ENCODE assay signal across 27 cellular contexts in genomic region chr2:75952173-75952572, GRCh38.
DNase-seq lines count a peak whose midpoint lies in the region; ATAC-seq, FAIRE-seq and TF ChIP-seq lines count a peak whose summit lies in the region.
"Had no signal": no experiment of that assay in that cellular context is flagged by ENCODE, and none has a peak within 500 bp of the region (broad histone marks: within the 10 kb centered on the region; RNA-seq: fewer than 3 reads in every experiment).

No MANE protein-coding gene starts in this region.

- H2BK15ac ChIP-seq in neuronal stem cell (ENCODE audit: low read length): no peak overlapping the region

- H3K4me2 ChIP-seq in GM23338: no peak overlapping the region
- no peak overlapping the region for H3K4me2 ChIP-seq in neuronal stem cell (ENCODE audit: insufficient read depth, low read length, poor library complexity, severe bottlenecking)
- H3K4me2 ChIP-seq: BLaER1 had no signal

- peaks cover 3% of the 10 kb centered on the region; the same call in 1 of the 2 replicates for H3K9me2 ChIP-seq in GM23338 (ENCODE audit: insufficient read depth)

- no peak for FAIRE-seq in bronchial epithelial cell (lab: Jason Lieb, UNC)
- FAIRE-seq: GM12878, GM12892, GM18507 had no signal

- H3K27me3 Mint-ChIP-seq in GM23338 (ENCODE audit: insufficient read depth, low read depth, poor library complexity) (no peaks in the 10 kb centered on the region), nephron progenitor cell (ENCODE audit: low read depth, poor library complexity) (no peaks in the 10 kb centered on the region)
- no peaks in the 10 kb centered on the region for H3K27me3 Mint-ChIP-seq in natural killer cell treated with Interleukin-12 subunit alpha and Interleukin-12 subunit beta and Interleukin-15 and Interleukin-18, amount 100 ng/mL, for 72 hours
- H3K27me3 Mint-ChIP-seq: CD4-positive, alpha-beta memory T cell; CD4-positive, CD25-positive, alpha-beta regulatory T cell; CD8-positive, alpha-beta memory T cell had no signal

- H3K9ac ChIP-seq in neuronal stem cell (ENCODE audit: low read depth, low read length, poor library complexity): no peak overlapping the region
- H3K9ac ChIP-seq: BLaER1 had no signal

- H3K9me3 Mint-ChIP-seq in GM23338: no peaks in the 10 kb centered on the region
- H3K9me3 Mint-ChIP-seq in nephron progenitor cell: no peaks in the 10 kb centered on the region
- peaks cover 19% of the 10 kb centered on the region for H3K9me3 Mint-ChIP-seq in natural killer cell treated with Interleukin-12 subunit alpha and Interleukin-12 subunit beta and Interleukin-15 and Interleukin-18, amount 100 ng/mL, for 72 hours

- H3K4ac ChIP-seq in neuronal stem cell (ENCODE audit: low read length): no peak overlapping the region

- H3K27ac ChIP-seq in GM23338 (ENCODE audit: low read depth) (no peak overlapping the region), RWPE1 (no peak overlapping the region), neuronal stem cell (replicated peaks; ENCODE audit: low read length) (no peak overlapping the region)
- H3K27ac ChIP-seq: BLaER1 had no signal

- H3K4me3 ChIP-seq in GM23338 (no peak overlapping the region), bronchial epithelial cell (ENCODE audit: low read depth, low read length) (no peak overlapping the region), neuronal stem cell (ENCODE audit: low read length in 2 of 2) (no peak overlapping the region)
- H3K4me3 ChIP-seq: BLaER1, GM12878 had no signal

- TF ChIP-seq CTCF in GM23338 (conservative IDR thresholded peaks at IDR 0.05; ENCODE audit: low read depth in 2 of 2) (no peak), RWPE1 (conservative IDR thresholded peaks at IDR 0.05; ENCODE audit: low read depth) (no peak), bronchial epithelial cell (IDR thresholded peaks at IDR 0.05; ENCODE audit: insufficient read depth, low read length, severe bottlenecking) (no peak), nephron progenitor cell (IDR thresholded peaks at IDR 0.05) (no peak)

- H3K4me1 ChIP-seq in GM23338 (ENCODE audit: insufficient read depth) (no peaks in the 10 kb centered on the region), neuronal stem cell (ENCODE audit: control insufficient read depth in 2 of 2, insufficient read depth in 1 of 2, low read depth in 1 of 2, low read length in 2 of 2) (peaks cover 2 to 13% of the 10 kb centered on the region in 2 donors)
- H3K4me1 ChIP-seq: BE2C, BLaER1 had no signal

- H2BK120ac ChIP-seq in neuronal stem cell (ENCODE audit: low read depth, low read length): no peak overlapping the region

- no peaks in the 10 kb centered on the region for H3F3A ChIP-seq in GM23338 (replicated peaks; ENCODE audit: low read depth)

- no peaks in the 10 kb centered on the region for H3K79me1 ChIP-seq in neuronal stem cell (ENCODE audit: low read depth, low read length)

- H3K18ac ChIP-seq in neuronal stem cell (ENCODE audit: low read length): no peak overlapping the region

- H3K27me3 ChIP-seq in GM23338 (ENCODE audit: insufficient read depth): no peaks in the 10 kb centered on the region
- no peaks in the 10 kb centered on the region for H3K27me3 ChIP-seq in bronchial epithelial cell (ENCODE audit: control insufficient read depth, insufficient read depth, low read length)
- H3K27me3 ChIP-seq in neuronal stem cell (ENCODE audit: control insufficient read depth in 3 of 3, insufficient read depth in 3 of 3, low read depth in 1 of 3, low read length in 3 of 3): no peaks in the 10 kb centered on the region
- H3K27me3 ChIP-seq: BE2C, BLaER1 had no signal

- no CpG with 5 or more reads among the region's 1 CpG for WGBS in neuronal stem cell (ENCODE audit: extremely low coverage in 2 of 2, insufficient read length in 2 of 2, insufficient replicate concordance in 1 of 2), 2 donors

- POLR2A ChIA-PET in RWPE1 (lab: Yijun Ruan, JAX; ENCODE audit: low non-redundant PET): no interaction called here

- CTCF ChIA-PET in RWPE1 (lab: Yijun Ruan, JAX): no interaction called here

- no peak overlapping the region for H2BK12ac ChIP-seq in neuronal stem cell (ENCODE audit: low read length)

- H3K36me3 Mint-ChIP-seq in GM23338 (ENCODE audit: low read depth) (no peaks in the 10 kb centered on the region), nephron progenitor cell (ENCODE audit: low read depth) (no peaks in the 10 kb centered on the region)
- no peaks in the 10 kb centered on the region for H3K36me3 Mint-ChIP-seq in natural killer cell treated with Interleukin-12 subunit alpha and Interleukin-12 subunit beta and Interleukin-15 and Interleukin-18, amount 100 ng/mL, for 72 hours
- H3K36me3 Mint-ChIP-seq: CD14-positive monocyte; CD4-positive, alpha-beta memory T cell; CD4-positive, CD25-positive, alpha-beta regulatory T cell; CD8-positive, alpha-beta memory T cell had no signal

- H3K27ac Mint-ChIP-seq in GM23338 (no peak overlapping the region), nephron progenitor cell (no peak overlapping the region)
- H3K27ac Mint-ChIP-seq in natural killer cell treated with Interleukin-12 subunit alpha and Interleukin-12 subunit beta and Interleukin-15 and Interleukin-18, amount 100 ng/mL, for 72 hours: no peak overlapping the region
- H3K27ac Mint-ChIP-seq: CD14-positive monocyte; CD4-positive, alpha-beta memory T cell; CD4-positive, CD25-positive, alpha-beta regulatory T cell; CD8-positive, alpha-beta memory T cell had no signal

- no peaks in the 10 kb centered on the region for H4K20me1 ChIP-seq in GM23338 (replicated peaks; ENCODE audit: insufficient read depth)
- H4K20me1 ChIP-seq: BLaER1 had no signal

- H2AFZ ChIP-seq in GM23338: 0 out of 2 replicates have a peak overlapping the region, but pooled peaks have one; percentile 5
- peak overlapping the region; percentile 64 for H2AFZ ChIP-seq in neuronal stem cell (ENCODE audit: low read length)

- no peaks in the 10 kb centered on the region for H3K79me2 ChIP-seq in GM23338 (replicated peaks; ENCODE audit: insufficient read depth)

- H2AK5ac ChIP-seq in neuronal stem cell (ENCODE audit: low read depth, low read length): no peak overlapping the region

- no peak overlapping the region for H3K14ac ChIP-seq in neuronal stem cell (ENCODE audit: low read length)

- no peaks in the 10 kb centered on the region for H3K4me1 Mint-ChIP-seq in GM23338
- peaks cover under 1% of the 10 kb centered on the region for H3K4me1 Mint-ChIP-seq in nephron progenitor cell
- H3K4me1 Mint-ChIP-seq in natural killer cell treated with Interleukin-12 subunit alpha and Interleukin-12 subunit beta and Interleukin-15 and Interleukin-18, amount 100 ng/mL, for 72 hours (ENCODE audit: low read depth in 2 of 2): no peaks in the 10 kb centered on the region
- H3K4me1 Mint-ChIP-seq: CD14-positive monocyte; CD4-positive, alpha-beta memory T cell; CD4-positive, CD25-positive, alpha-beta regulatory T cell; CD8-positive, alpha-beta memory T cell had no signal

- H3K23ac ChIP-seq in neuronal stem cell (ENCODE audit: low read depth, low read length, poor library complexity): no peak overlapping the region

- no peak for ATAC-seq in GM23338
- no peak for ATAC-seq in natural killer cell treated with Interleukin-12 subunit alpha and Interleukin-12 subunit beta and Interleukin-15 and Interleukin-18, amount 100 ng/mL, for 72 hours
- ATAC-seq: GM12878 had no signal

- H2BK5ac ChIP-seq in neuronal stem cell (ENCODE audit: low read length): no peak overlapping the region

- H3K4me3 Mint-ChIP-seq in GM23338 (no peak overlapping the region), nephron progenitor cell (no peak overlapping the region)
- no peak overlapping the region for H3K4me3 Mint-ChIP-seq in natural killer cell treated with Interleukin-12 subunit alpha and Interleukin-12 subunit beta and Interleukin-15 and Interleukin-18, amount 100 ng/mL, for 72 hours
- H3K4me3 Mint-ChIP-seq: CD14-positive monocyte; CD4-positive, alpha-beta memory T cell; CD4-positive, CD25-positive, alpha-beta regulatory T cell; CD8-positive, alpha-beta memory T cell had no signal

- DNase-seq in GM23338 (ENCODE audit: low spot score): no peak
- peak; percentile 26 for DNase-seq in RWPE1 (ENCODE audit: low spot score)
- DNase-seq in bronchial epithelial cell (ENCODE audit: low read depth): peak; percentile 66
- no peak for DNase-seq in neuronal stem cell (ENCODE audit: low spot score)
- no peak for DNase-seq in nephron progenitor cell
- no peak for DNase-seq in natural killer cell treated with Interleukin-12 subunit alpha and Interleukin-12 subunit beta and Interleukin-15 and Interleukin-18, amount 100 ng/mL, for 72 hours (ENCODE audit: low spot score)
- no peak for DNase-seq in activated CD8-positive, alpha-beta memory T cell treated with anti-CD3 and anti-CD28 coated beads, Interleukin-2, amount 50 U/mL, for 48 hours
- no peak for DNase-seq in NCI-H2107 treated with DMSO at 0.1 percent for 48 hours (lab: John Stamatoyannopoulos, UW; ENCODE audit: unreplicated experiment)
- DNase-seq: 8988T; ACHN; BE2C; C1 segment of cervical spinal cord; CD4-positive, alpha-beta memory T cell; CD4-positive, CD25-positive, alpha-beta regulatory T cell; CD8-positive, alpha-beta memory T cell; COR-L47; DMS 273 treated with DMSO at 0.1 percent for 48 hours; DMS153; DMS53; DND-41; EL; GDM1 had no signal

- H4K91ac ChIP-seq in neuronal stem cell (ENCODE audit: low read depth, low read length, poor library complexity): no peak overlapping the region

- no peaks in the 10 kb centered on the region for H3K9me3 ChIP-seq in neuronal stem cell (replicated peaks in 1 of 2; ENCODE audit: control insufficient read depth in 2 of 2, insufficient read depth in 1 of 2, low read depth in 1 of 2, low read length in 2 of 2)
- H3K9me3 ChIP-seq: BE2C, BLaER1 had no signal

- no peaks in the 10 kb centered on the region for H3K36me3 ChIP-seq in GM23338 (ENCODE audit: insufficient read depth)
- no peaks in the 10 kb centered on the region for H3K36me3 ChIP-seq in bronchial epithelial cell (ENCODE audit: control insufficient read depth, insufficient read depth, low read length)
- no peaks in the 10 kb centered on the region for H3K36me3 ChIP-seq in neuronal stem cell (replicated peaks in 1 of 2; ENCODE audit: control insufficient read depth in 2 of 2, insufficient read depth in 2 of 2, low read length in 2 of 2)
- H3K36me3 ChIP-seq: BE2C, BLaER1 had no signal

- no peak overlapping the region for H4K8ac ChIP-seq in neuronal stem cell (ENCODE audit: low read depth, low read length)

TF ChIP-seq in GM23338, 12 proteins besides CTCF, POLR2A, EP300 and RAD21 (continues in another document):
- TF ChIP-seq, protein P1, sequence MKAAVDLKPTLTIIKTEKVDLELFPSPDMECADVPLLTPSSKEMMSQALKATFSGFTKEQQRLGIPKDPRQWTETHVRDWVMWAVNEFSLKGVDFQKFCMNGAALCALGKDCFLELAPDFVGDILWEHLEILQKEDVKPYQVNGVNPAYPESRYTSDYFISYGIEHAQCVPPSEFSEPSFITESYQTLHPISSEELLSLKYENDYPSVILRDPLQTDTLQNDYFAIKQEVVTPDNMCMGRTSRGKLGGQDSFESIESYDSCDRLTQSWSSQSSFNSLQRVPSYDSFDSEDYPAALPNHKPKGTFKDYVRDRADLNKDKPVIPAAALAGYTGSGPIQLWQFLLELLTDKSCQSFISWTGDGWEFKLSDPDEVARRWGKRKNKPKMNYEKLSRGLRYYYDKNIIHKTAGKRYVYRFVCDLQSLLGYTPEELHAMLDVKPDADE (IDR thresholded peaks at IDR 0.05): no peak
- TF ChIP-seq ZNF114 (CRISPR knock-in tag; IDR thresholded peaks at IDR 0.05): no peak
- no peak for TF ChIP-seq POLR2AphosphoS5 (IDR thresholded peaks at IDR 0.05; ENCODE audit: low read depth)
- no peak for TF ChIP-seq STAT1 (IDR thresholded peaks at IDR 0.05; ENCODE audit: unreplicated experiment)

Comparison
In these comparisons a context has a peak if more than half of its experiments do, and no peak if none do; other contexts are left out.
1. DNase-seq: peak in RWPE1 (single experiment) and bronchial epithelial cell (single experiment); none in GM23338 (single experiment), neuronal stem cell (single experiment), nephron progenitor cell (single experiment), natural killer cell treated with Interleukin-12 subunit alpha and Interleukin-12 subunit beta and Interleukin-15 and Interleukin-18, amount 100 ng/mL, for 72 hours (single experiment), activated CD8-positive, alpha-beta memory T cell treated with anti-CD3 and anti-CD28 coated beads, Interleukin-2, amount 50 U/mL, for 48 hours (single experiment) and NCI-H2107 treated with DMSO at 0.1 percent for 48 hours (single experiment).